ENCODE assay signal across 12 cellular contexts in genomic region chr11:47587733-47588326, GRCh38. TPM values are rescaled to one million over a fixed set of nuclear protein-coding genes. Genes with fewer than 3 reads are reported as not detected.
DNase-seq lines count a peak whose midpoint lies in the region; ATAC-seq and TF ChIP-seq lines count a peak whose summit lies in the region.
"Had no signal": no experiment of that assay in that cellular context is flagged by ENCODE, and none has a peak within 500 bp of the region (broad histone marks: within the 10 kb centered on the region; RNA-seq: fewer than 3 reads in every experiment).

No MANE protein-coding gene starts in this region.

- no peaks in the 10 kb centered on the region for H3K9me3 ChIP-seq in Panc1 (ENCODE audit: control insufficient read depth, insufficient read depth, low read depth, low read length)

- CTCF ChIA-PET in Panc1 (lab: Charles Lee), result interaction anchor here (0.6 kb wide), 1 partner anchor 14 kb away, joined by 4 read pairs; no protein-coding TSS in a partner anchor

- TF ChIP-seq CTCF in Panc1 (IDR thresholded peaks at IDR 0.05), result no peak

- no peak overlapping the region for H3K4me3 ChIP-seq in Panc1 (ENCODE audit: low read depth in 2 of 2, low read length in 2 of 2)

- no peak overlapping the region for H3K27ac ChIP-seq in Panc1 (ENCODE audit: low read length)

- in situ Hi-C loops in Panc1 (cut with HindIII; ENCODE audit: low pct_unique_long_range_greater_than_20kb, low sequenced_read_pairs), result no loop called here

- POLR2A ChIA-PET in Panc1 (lab: Charles Lee), result no interaction called here

- ATAC-seq in Panc1 (peak; percentile 19; the same call in 1 of the 2 replicates), left ventricle myocardium superior (peak; percentile 46), sciatic nerve (peak; percentile 76), HG03280 (IDR thresholded peaks at IDR 0.05; ENCODE audit: unreplicated experiment) (no peak), HG02970 (IDR thresholded peaks at IDR 0.05; ENCODE audit: low FRiP score, unreplicated experiment) (no peak), HG02623 (IDR thresholded peaks at IDR 0.05; ENCODE audit: unreplicated experiment) (no peak)

- no TSS peak for BruUV-seq in Panc1 (replicated peaks; lab: Mats Ljungman, UMichigan)

- intact Hi-C loops in Panc1 (cut with micrococcal nuclease; ENCODE audit: unreplicated experiment) (no loop called here), left ventricle myocardium superior (cut with micrococcal nuclease) (no loop called here), sciatic nerve (cut with DNase I) (no loop called here)

- H3K4me1 ChIP-seq in Panc1 (ENCODE audit: control insufficient read depth, insufficient read depth, low read length), result peaks cover 4% of the 10 kb centered on the region

- H3K36me3 ChIP-seq in Panc1 (ENCODE audit: control insufficient read depth, insufficient read depth, low read length), result no peaks in the 10 kb centered on the region; the same call in 1 of the 2 replicates

- DNase-seq in CD1c-positive myeloid dendritic cell (ENCODE audit: extremely low spot score) (peak; percentile 82), Panc1 (ENCODE audit: low read depth, low spot score) (no peak), left ventricle myocardium superior (peak; percentile 71), sciatic nerve (ENCODE audit: low spot score) (peak; percentile 75), HT-29 (ENCODE audit: low spot score) (no peak)
- DNase-seq: activated T-cell treated with anti-CD3 and anti-CD28 coated beads, Interleukin-2, amount 50 U/mL, for 24 hours; NCI-H1694 had no signal

- peaks cover 1% of the 10 kb centered on the region; the same call in 1 of the 2 replicates for H3K27me3 ChIP-seq in Panc1 (ENCODE audit: control insufficient read depth, insufficient read depth, low read length)

RNA-seq across cellular contexts. Expression of gene FAM180B, which starts 1.4 kb away (rescaled TPM):
- total RNA-seq in Panc1 (2021; ENCODE audit: unreplicated experiment) (not detected), left ventricle myocardium superior (not detected), sciatic nerve (3.0 TPM)
- polyA plus RNA-seq in Panc1 (2012; ENCODE audit: insufficient read length), result not detected
- not detected in 2 replicates for total RNA-seq in HT-29 (2014; rRNA removed; shearing (Covaris generic))
- total RNA-seq: endothelial cell of umbilical vein had no signal
- polyA plus RNA-seq: endothelial cell of umbilical vein, neural cell had no signal

RNA-seq across cellular contexts. Expression of gene C1QTNF4, which starts 6.4 kb away (rescaled TPM):
- total RNA-seq in Panc1 (2021; ENCODE audit: unreplicated experiment) (not detected), left ventricle myocardium superior (not detected), sciatic nerve (5.0 TPM)
- polyA plus RNA-seq in Panc1 (2012; ENCODE audit: insufficient read length), result not detected
- not detected in 2 replicates for total RNA-seq in HT-29 (2014; rRNA removed; shearing (Covaris generic))

RNA-seq across cellular contexts. Expression of gene NDUFS3, which starts 9.0 kb away (rescaled TPM):
- 135 TPM for total RNA-seq in Panc1 (2021; ENCODE audit: unreplicated experiment)
- 135 TPM for polyA plus RNA-seq in Panc1 (2012; ENCODE audit: insufficient read length)
- 319 TPM for total RNA-seq in left ventricle myocardium superior
- 46.0 TPM for total RNA-seq in sciatic nerve
- 144 and 149 TPM in 2 replicates for total RNA-seq in HT-29 (2014; rRNA removed; shearing (Covaris generic))

RNA-seq across cellular contexts. Expression of gene KBTBD4, which starts 9.1 kb away (rescaled TPM):
- total RNA-seq in Panc1 (2021; ENCODE audit: unreplicated experiment), result 23.2 TPM
- polyA plus RNA-seq in Panc1 (2012; ENCODE audit: insufficient read length), result 24.7 TPM
- total RNA-seq in left ventricle myocardium superior, result 13.2 TPM
- total RNA-seq in sciatic nerve, result 12.5 TPM
- 26.5 and 29.5 TPM in 2 replicates for total RNA-seq in HT-29 (2014; rRNA removed; shearing (Covaris generic))

RNA-seq across cellular contexts. Expression of gene PTPMT1, which starts 22.4 kb away (rescaled TPM):
- 81.0 TPM for total RNA-seq in Panc1 (2021; ENCODE audit: unreplicated experiment)
- 118 TPM for polyA plus RNA-seq in Panc1 (2012; ENCODE audit: insufficient read length)
- 14.9 TPM for total RNA-seq in left ventricle myocardium superior
- 31.3 TPM for total RNA-seq in sciatic nerve
- 193 and 201 TPM in 2 replicates for total RNA-seq in HT-29 (2014; rRNA removed; shearing (Covaris generic))

Comparison
In these comparisons a context has a peak if more than half of its experiments do, and no peak if none do; other contexts are left out.
1. DNase-seq: peak in CD1c-positive myeloid dendritic cell (single experiment), left ventricle myocardium superior (single experiment) and sciatic nerve (single experiment); none in Panc1 (single experiment) and HT-29 (single experiment).
2. ATAC-seq: peak in Panc1 (single experiment), left ventricle myocardium superior (single experiment) and sciatic nerve (single experiment); none in HG03280 (single experiment), HG02970 (single experiment) and HG02623 (single experiment).